In genomic region chr3:168628549-168628948, GRCh38 we compare ENCODE assay signal across 24 cellular contexts.
DNase-seq lines count a peak whose midpoint lies in the region; ATAC-seq, FAIRE-seq and TF ChIP-seq lines count a peak whose summit lies in the region.
"Had no signal": no experiment of that assay in that cellular context is flagged by ENCODE, and none has a peak within 500 bp of the region (broad histone marks: within the 10 kb centered on the region; RNA-seq: fewer than 3 reads in every experiment).

No MANE protein-coding gene starts in this region.

- no peaks in the 10 kb centered on the region for H3K4me1 Mint-ChIP-seq in stimulated activated naive B cell treated with anti-CD40 and anti-IgM and Interleukin-4, amounts not matched to agents 10 μg/mL and 1 μg/mL and 100 μg/mL, for 72 hours
- H3K4me1 Mint-ChIP-seq: B cell had no signal

- in situ Hi-C loops in IMR-90 (cut with MboI; ENCODE audit: low sequenced_read_pairs) = no loop called here

- H3K36me3 Mint-ChIP-seq in stimulated activated naive B cell treated with anti-CD40 and anti-IgM and Interleukin-4, amounts not matched to agents 10 μg/mL and 1 μg/mL and 100 μg/mL, for 72 hours = no peaks in the 10 kb centered on the region
- H3K36me3 Mint-ChIP-seq: CD8-positive, alpha-beta T cell had no signal

- no peak overlapping the region for H3K4me2 ChIP-seq in A549
- no peak overlapping the region for H3K4me2 ChIP-seq in IMR-90 (ENCODE audit: low read depth, low read length)
- H3K4me2 ChIP-seq: BLaER1 treated with 17β-estradiol and CSF1 and Interleukin-3, amounts not matched to agents 10 nM and 100 nM had no signal

- H2BK20ac ChIP-seq in IMR-90 (ENCODE audit: low read depth, low read length) = no peak overlapping the region

- no peak for TF ChIP-seq RAD21 in A549 (conservative IDR thresholded peaks at IDR 0.05 in 1 of 2, IDR thresholded peaks at IDR 0.05 in 1 of 2)
- no peak for TF ChIP-seq RAD21 in IMR-90 (IDR thresholded peaks at IDR 0.05; ENCODE audit: low read length)

- H3K9me1 ChIP-seq in IMR-90 (ENCODE audit: insufficient read depth, low read length) = no peaks in the 10 kb centered on the region

- FAIRE-seq in A549 (lab: Jason Lieb, UNC) = no peak
- FAIRE-seq: A204.1, D721Med, G401.6, GM12891, GM19239 had no signal

- no peak overlapping the region for H3K56ac ChIP-seq in IMR-90 (ENCODE audit: extremely low read depth, insufficient read depth, low read length)

- CTCF ChIA-PET in A549 (lab: Yijun Ruan, JAX) = interaction anchor here (0.6 kb wide), 1 partner anchor 15 kb away, joined by 3 read pairs; no protein-coding TSS in a partner anchor
- CTCF ChIA-PET in IMR-90 (lab: Yijun Ruan, JAX) = interaction anchor here (0.7 kb wide), 1 partner anchor 218 kb away, joined by 6 read pairs; no protein-coding TSS in a partner anchor

- H4K91ac ChIP-seq in IMR-90 (ENCODE audit: insufficient read depth, low read depth, low read length) = no peak overlapping the region

- H4K8ac ChIP-seq in IMR-90 (ENCODE audit: low read depth in 2 of 2, low read length in 2 of 2) = no peak overlapping the region

- no peaks in the 10 kb centered on the region for H4K20me1 ChIP-seq in IMR-90 (ENCODE audit: insufficient read depth, low read length)
- H4K20me1 ChIP-seq: BLaER1 treated with 17β-estradiol and CSF1 and Interleukin-3, amounts not matched to agents 10 nM and 100 nM had no signal

- no peaks in the 10 kb centered on the region for H3K9me3 Mint-ChIP-seq in stimulated activated naive B cell treated with anti-CD40 and anti-IgM and Interleukin-4, amounts not matched to agents 10 μg/mL and 1 μg/mL and 100 μg/mL, for 72 hours
- H3K9me3 Mint-ChIP-seq: CD4-positive, alpha-beta T cell; CD8-positive, alpha-beta T cell had no signal

- no peak for TF ChIP-seq EP300 in A549 (IDR thresholded peaks at IDR 0.05)

- H2BK5ac ChIP-seq in IMR-90 (ENCODE audit: low read depth, low read length, poor library complexity, severe bottlenecking) = no peak overlapping the region

- no peaks in the 10 kb centered on the region for H3K79me1 ChIP-seq in IMR-90 (ENCODE audit: low read depth in 1 of 2, low read length in 2 of 2)

- H3K4me3 ChIP-seq in A549 (no peak overlapping the region), IMR-90 (ENCODE audit: insufficient read depth, low read depth, low read length) (no peak overlapping the region)
- H3K4me3 ChIP-seq: BLaER1 treated with 17β-estradiol and CSF1 and Interleukin-3, amounts not matched to agents 10 nM and 100 nM had no signal

- DNase-seq in A549 (ENCODE audit: low read depth in 1 of 2, low spot score in 1 of 2) (no peak), IMR-90 (no peak), NCI-H146 (lab: John Stamatoyannopoulos, UW) (peak; percentile 63), NCI-H69 (lab: John Stamatoyannopoulos, UW) (peak; percentile 16), superior temporal gyrus (ENCODE audit: extremely low spot score) (no peak), kidney glomerular epithelial cell (lab: John Stamatoyannopoulos, UW) (no peak), HuH-7.5 (ENCODE audit: low spot score) (no peak)
- no peak for DNase-seq in stimulated activated naive B cell treated with anti-CD40 and anti-IgM and Interleukin-4, amounts not matched to agents 10 μg/mL and 1 μg/mL and 100 μg/mL, for 72 hours
- DNase-seq: 8988T; AML-193; Caco-2; Calu3; CD4-positive, alpha-beta T cell; CD8-positive, alpha-beta T cell; DMS79 treated with DMSO at 0.1 percent for 48 hours; GF-D8 had no signal

- H3K4me3 Mint-ChIP-seq in stimulated activated naive B cell treated with anti-CD40 and anti-IgM and Interleukin-4, amounts not matched to agents 10 μg/mL and 1 μg/mL and 100 μg/mL, for 72 hours = no peak overlapping the region
- H3K4me3 Mint-ChIP-seq: B cell; CD4-positive, alpha-beta T cell; CD8-positive, alpha-beta T cell had no signal

- H3K27ac ChIP-seq in A549 (no peak overlapping the region), IMR-90 (ENCODE audit: insufficient read depth, low read length) (no peak overlapping the region)
- H3K27ac ChIP-seq: BLaER1 treated with 17β-estradiol and CSF1 and Interleukin-3, amounts not matched to agents 10 nM and 100 nM; C4-2B had no signal

- no peak overlapping the region for H4K5ac ChIP-seq in IMR-90 (ENCODE audit: low read depth, low read length)

- no TSS peak for BruUV-seq in IMR-90 (replicated peaks; lab: Mats Ljungman, UMichigan)

- H3K14ac ChIP-seq in IMR-90 (replicated peaks; ENCODE audit: low read depth, low read length) = no peak overlapping the region

- H3K9ac ChIP-seq in IMR-90 (ENCODE audit: low read depth, low read length) = no peak overlapping the region
- H3K9ac ChIP-seq: BLaER1 treated with 17β-estradiol and CSF1 and Interleukin-3, amounts not matched to agents 10 nM and 100 nM had no signal

- ATAC-seq in A549 (no peak), IMR-90 (ENCODE audit: low read depth) (no peak)
- ATAC-seq in stimulated activated naive B cell treated with anti-CD40 and anti-IgM and Interleukin-4, amounts not matched to agents 10 μg/mL and 1 μg/mL and 100 μg/mL, for 72 hours (replicated peaks) = no peak
- ATAC-seq: CD8-positive, alpha-beta T cell had no signal

- no peak overlapping the region for H3K18ac ChIP-seq in IMR-90 (ENCODE audit: low read depth, low read length)

- no peak overlapping the region for H2BK120ac ChIP-seq in IMR-90 (ENCODE audit: low read depth, low read length)

- H2AK5ac ChIP-seq in IMR-90 (ENCODE audit: low read depth, low read length) = no peak overlapping the region

- TF ChIP-seq POLR2A in A549 (IDR thresholded peaks at IDR 0.05; ENCODE audit: low read length) (no peak), IMR-90 (IDR thresholded peaks at IDR 0.05; ENCODE audit: low read depth, low read length) (no peak)

- no peaks in the 10 kb centered on the region for H3K27me3 Mint-ChIP-seq in stimulated activated naive B cell treated with anti-CD40 and anti-IgM and Interleukin-4, amounts not matched to agents 10 μg/mL and 1 μg/mL and 100 μg/mL, for 72 hours
- H3K27me3 Mint-ChIP-seq: B cell; CD4-positive, alpha-beta T cell had no signal

- POLR2A ChIA-PET in A549 (lab: Yijun Ruan, JAX) (no interaction called here), IMR-90 (lab: Charles Lee; ENCODE audit: unreplicated experiment) (no interaction called here)

- no peak overlapping the region for H2BK15ac ChIP-seq in IMR-90 (ENCODE audit: low read depth, low read length)

- dilution Hi-C loops in IMR-90 (cut with HindIII; ENCODE audit: low sequenced_read_pairs, unreplicated experiment) = no loop called here

- TF ChIP-seq CTCF in A549 (IDR thresholded peaks at IDR 0.05) (no peak), IMR-90 (conservative IDR thresholded peaks at IDR 0.05; ENCODE audit: low read depth, low read length) (no peak)

- H2AK9ac ChIP-seq in IMR-90 (replicated peaks; ENCODE audit: low read depth, low read length, poor library complexity) = no peak overlapping the region

- intact Hi-C loops in IMR-90 (cut with micrococcal nuclease) = no loop called here

- no peak overlapping the region for H3K23ac ChIP-seq in IMR-90 (ENCODE audit: low read depth, low read length)

- H2AFZ ChIP-seq in IMR-90 (replicated peaks; ENCODE audit: low read length, poor library complexity) = no peak overlapping the region

- H3K27ac Mint-ChIP-seq in stimulated activated naive B cell treated with anti-CD40 and anti-IgM and Interleukin-4, amounts not matched to agents 10 μg/mL and 1 μg/mL and 100 μg/mL, for 72 hours = no peak overlapping the region
- H3K27ac Mint-ChIP-seq: B cell; CD4-positive, alpha-beta T cell; CD8-positive, alpha-beta T cell had no signal

- H3K4me1 ChIP-seq in A549 = no peaks in the 10 kb centered on the region
- no peaks in the 10 kb centered on the region for H3K4me1 ChIP-seq in IMR-90 (ENCODE audit: control insufficient read depth, insufficient read depth, low read length)
- H3K4me1 ChIP-seq: BLaER1 treated with 17β-estradiol and CSF1 and Interleukin-3, amounts not matched to agents 10 nM and 100 nM; Caco-2 had no signal

- no peaks in the 10 kb centered on the region for H3K27me3 ChIP-seq in IMR-90 (ENCODE audit: control insufficient read depth, insufficient read depth, low read length)
- H3K27me3 ChIP-seq: BLaER1 treated with 17β-estradiol and CSF1 and Interleukin-3, amounts not matched to agents 10 nM and 100 nM had no signal

- H3K4ac ChIP-seq in IMR-90 (ENCODE audit: low read depth, low read length) = no peak overlapping the region

- H3K9me3 ChIP-seq in A549 (no peaks in the 10 kb centered on the region), IMR-90 (ENCODE audit: control insufficient read depth, insufficient read depth, low read length) (no peaks in the 10 kb centered on the region)
- H3K9me3 ChIP-seq: BLaER1 treated with 17β-estradiol and CSF1 and Interleukin-3, amounts not matched to agents 10 nM and 100 nM; Caco-2 had no signal

- H3K36me3 ChIP-seq in IMR-90 (ENCODE audit: control insufficient read depth, insufficient read depth, low read length) = no peaks in the 10 kb centered on the region
- H3K36me3 ChIP-seq: BLaER1 treated with 17β-estradiol and CSF1 and Interleukin-3, amounts not matched to agents 10 nM and 100 nM had no signal

TF ChIP-seq in A549, 52 proteins besides CTCF, POLR2A, EP300 and RAD21:
- no peak for TF ChIP-seq EHMT2 (IDR thresholded peaks at IDR 0.05; ENCODE audit: low read depth)
- TF ChIP-seq MAFK (IDR thresholded peaks at IDR 0.05; ENCODE audit: partially characterized antibody) = peak; percentile 15
- TF ChIP-seq JUN (IDR thresholded peaks at IDR 0.05) = no peak

TF ChIP-seq in IMR-90, 13 proteins besides CTCF, POLR2A, EP300 and RAD21:
- TF ChIP-seq MAFK (IDR thresholded peaks at IDR 0.05; ENCODE audit: low read depth, low read length) (peak; percentile 68), FOS (IDR thresholded peaks at IDR 0.05; ENCODE audit: low read depth, low read length) (no peak), NFE2L2 (IDR thresholded peaks at IDR 0.05; ENCODE audit: low read depth, low read length) (no peak)

Comparison
In these comparisons a context has a peak if more than half of its experiments do, and no peak if none do; other contexts are left out.
1. DNase-seq: peak in NCI-H146 (single experiment) and NCI-H69 (single experiment); none in A549 (0 of 2), IMR-90 (single experiment), stimulated activated naive B cell treated with anti-CD40 and anti-IgM and Interleukin-4, amounts not matched to agents 10 μg/mL and 1 μg/mL and 100 μg/mL, for 72 hours (single experiment), superior temporal gyrus (single experiment), kidney glomerular epithelial cell (single experiment) and HuH-7.5 (single experiment).